Comparison of ENCODE assay signal across 23 cellular contexts in genomic region chr2:22737144-22737543, GRCh38.
DNase-seq lines count a peak whose midpoint lies in the region; ATAC-seq and TF ChIP-seq lines count a peak whose summit lies in the region.
"Had no signal": no experiment of that assay in that cellular context is flagged by ENCODE, and none has a peak within 500 bp of the region (broad histone marks: within the 10 kb centered on the region; RNA-seq: fewer than 3 reads in every experiment).

No MANE protein-coding gene starts in this region.

- H3K27me3 ChIP-seq in GM06990 (replicated peaks; ENCODE audit: control insufficient read depth, insufficient read depth, low read length) (no peaks in the 10 kb centered on the region), dorsolateral prefrontal cortex (peaks cover 0 to 2% (median 0%) of the 10 kb centered on the region in 45 donors)
- H3K27me3 ChIP-seq: BLaER1 had no signal

- intact Hi-C loops in dorsolateral prefrontal cortex (cut with DNase I) = loop anchor here in 1 of 2 donors (5.0 kb wide), 1 partner anchor 380 kb away; no protein-coding TSS in a partner anchor

- H3K36me3 ChIP-seq in GM06990 (ENCODE audit: control insufficient read depth, insufficient read depth, low read length) = no peaks in the 10 kb centered on the region
- H3K36me3 ChIP-seq: BLaER1, thoracic aorta had no signal

- no peak overlapping the region for H3K27ac ChIP-seq in dorsolateral prefrontal cortex
- H3K27ac ChIP-seq: BLaER1, KMS-11, parathyroid adenoma, thoracic aorta had no signal

- H3K4me3 ChIP-seq in GM06990 (replicated peaks; ENCODE audit: low read depth, low read length) = no peak overlapping the region
- H3K4me3 ChIP-seq in dorsolateral prefrontal cortex = no peak overlapping the region
- H3K4me3 ChIP-seq: BLaER1, thoracic aorta had no signal

- no peak for ATAC-seq in GM18498 (IDR thresholded peaks at IDR 0.05; ENCODE audit: unreplicated experiment)
- ATAC-seq in GM19023 (IDR thresholded peaks at IDR 0.05; ENCODE audit: unreplicated experiment) = no peak
- ATAC-seq: left colon had no signal

- peak; percentile 19 for TF ChIP-seq CTCF in GM06990 (IDR thresholded peaks at IDR 0.05; ENCODE audit: insufficient read depth, low read length, poor library complexity, severe bottlenecking)
- peak in 44 of 56 donors; percentile 14 to 64 (median 36) for TF ChIP-seq CTCF in dorsolateral prefrontal cortex (IDR thresholded peaks at IDR 0.05 in 54 of 56, conservative IDR thresholded peaks at IDR 0.05 in 2 of 56; ENCODE audit: low read depth in 1 of 56, partially characterized antibody in 56 of 56)

- no peak for DNase-seq in GM06990 (ENCODE audit: extremely low read depth, insufficient read length)
- peak; percentile 3 for DNase-seq in NAMALWA (ENCODE audit: low spot score)
- DNase-seq in dorsolateral prefrontal cortex = no peak
- peak; percentile 53 for DNase-seq in pons (ENCODE audit: low spot score)
- DNase-seq in activated CD4-positive, CD25-positive, alpha-beta regulatory T cell (lab: John Stamatoyannopoulos, UW) = no peak
- DNase-seq: activated CD4-positive, CD25-positive, alpha-beta regulatory T cell treated with anti-CD3 and anti-CD28 coated beads, Interleukin-2, amount 50 U/mL, for 72 hours; amygdala; central memory CD4-positive, alpha-beta T cell; DMS 273 treated with DMSO at 0.1 percent for 48 hours; effector CD8-positive, alpha-beta T cell; hypothalamus; left colon; NCI-H1105 treated with DMSO at 0.1 percent for 48 hours; NK-92 treated with Interleukin-12 subunit alpha and Interleukin-12 subunit beta, amount 100 ng/mL, for 24 hours; Right ventricle myocardium superior; small intestine; T-helper 2 cell had no signal

Comparison
In these comparisons a context has a peak if more than half of its experiments do, and no peak if none do; other contexts are left out.
1. DNase-seq: peak in NAMALWA (single experiment) and pons (single experiment); none in GM06990 (single experiment), dorsolateral prefrontal cortex (0 of 10) and activated CD4-positive, CD25-positive, alpha-beta regulatory T cell (0 of 4).